Comparison of ENCODE assay signal across 9 cellular contexts in genomic region chr6:158475344-158476302, GRCh38.
A peak's percentile ranks its signal among the peaks of the same experiment; 100 is the strongest.
DNase-seq lines count a peak whose midpoint lies in the region; ATAC-seq and TF ChIP-seq lines count a peak whose summit lies in the region.
"Had no signal": no experiment of that assay in that cellular context is flagged by ENCODE, and none has a peak within 500 bp of the region (broad histone marks: within the 10 kb centered on the region; RNA-seq: fewer than 3 reads in every experiment).

No MANE protein-coding gene starts in this region.

- H3K27me3 ChIP-seq in aorta (ENCODE audit: control insufficient read depth in 1 of 2, insufficient read depth in 2 of 2, low read length in 1 of 2), result no peaks in the 10 kb centered on the region

- DNase-seq in GM03348 (ENCODE audit: low spot score) (peak; percentile 59), NOMO-1 treated with DMSO at 0.1 percent for 48 hours (lab: John Stamatoyannopoulos, UW; ENCODE audit: unreplicated experiment) (peak; percentile 59), fibroblast of the aortic adventitia (ENCODE audit: low read depth) (peak; percentile 26), aorta (no peak), activated gamma-delta T cell treated with Interleukin-2 at 50 U/mL for 16 hours (no peak), hippocampal formation (lab: John Stamatoyannopoulos, UW) (no peak)

- H3K4me3 ChIP-seq in fibroblast of the aortic adventitia (ENCODE audit: low read depth, low read length), result no peak overlapping the region
- no peak overlapping the region for H3K4me3 ChIP-seq in aorta (ENCODE audit: low read length in 2 of 2)
- H3K4me3 ChIP-seq: lung had no signal

- peaks cover 0 to 2% of the 10 kb centered on the region in 2 donors for H3K36me3 ChIP-seq in aorta (ENCODE audit: control insufficient read depth in 1 of 2, insufficient read depth in 2 of 2, low read length in 1 of 2)

- ATAC-seq in GM21447 (IDR thresholded peaks at IDR 0.05; ENCODE audit: unreplicated experiment) (peak; percentile 77), HG03558 (IDR thresholded peaks at IDR 0.05; ENCODE audit: extremely low read depth, unreplicated experiment) (peak; percentile 56), aorta (ENCODE audit: low FRiP score) (peak; percentile 50)

- no peaks in the 10 kb centered on the region for H3K9me3 ChIP-seq in aorta (ENCODE audit: control insufficient read depth, low read length)

- no peaks in the 10 kb centered on the region for H3K4me1 ChIP-seq in aorta (ENCODE audit: control insufficient read depth in 1 of 2, insufficient read depth in 2 of 2, low read length in 2 of 2)

- intact Hi-C loops in aorta (cut with DNase I), result no loop called here

- TF ChIP-seq CTCF in fibroblast of the aortic adventitia (IDR thresholded peaks at IDR 0.05; ENCODE audit: insufficient read depth, low read length), result no peak

- H3K27ac ChIP-seq in aorta (ENCODE audit: low read depth in 1 of 2, low read length in 2 of 2), result no peak overlapping the region

- WGBS in aorta, 2 donors, result 58 to 70% methylated on average over 15 of the region's 15 CpGs

Comparison
In these comparisons a context has a peak if more than half of its experiments do, and no peak if none do; other contexts are left out.
1. DNase-seq: peak in GM03348 (single experiment), NOMO-1 treated with DMSO at 0.1 percent for 48 hours (single experiment) and fibroblast of the aortic adventitia (single experiment); none in aorta (0 of 2), activated gamma-delta T cell treated with Interleukin-2 at 50 U/mL for 16 hours (single experiment) and hippocampal formation (0 of 2).
2. Peak in every context shown above with its lines, with median percentiles within 50 percentile points of each other: ATAC-seq.